ENCODE assay signal across 28 cellular contexts in the genomic region with DNA sequence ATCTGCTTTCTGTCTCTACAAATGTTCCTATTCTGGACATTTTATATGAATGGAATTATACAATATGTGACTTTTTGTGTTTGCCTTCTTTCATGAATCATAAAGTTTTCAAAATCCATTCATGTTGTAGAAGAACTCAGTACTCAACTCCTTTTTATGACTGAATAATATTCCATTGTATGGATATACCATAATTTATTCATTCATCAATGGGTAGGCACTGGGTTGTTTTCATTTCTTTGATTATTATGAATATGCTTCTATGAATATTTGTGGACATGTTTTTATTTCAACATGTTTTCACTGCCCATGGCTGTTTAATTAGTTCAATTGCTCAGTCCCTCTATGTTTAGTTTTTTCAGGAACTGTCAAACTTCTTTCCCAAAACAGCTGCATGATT.
"Had no signal": no experiment of that assay in that cellular context is flagged by ENCODE, and none has a peak within 500 bp of the region (broad histone marks: within the 10 kb centered on the region; RNA-seq: fewer than 3 reads in every experiment).

No MANE protein-coding gene starts in this region.

- DNase-seq: stimulated activated CD4-positive, alpha-beta T cell treated with anti-CD3 and anti-CD28 coated beads, Interleukin-2, amount 100 ng/mL, for 48 hours; stimulated activated CD4-positive, alpha-beta T cell treated with anti-CD3 and anti-CD28 coated beads, Interleukin-4, amount 100 ng/mL, for 1 hour; stimulated activated CD4-positive, alpha-beta T cell treated with anti-CD3 and anti-CD28 coated beads, Interleukin-4, amount 100 ng/mL, for 24 hours; stimulated activated CD4-positive, alpha-beta T cell treated with anti-CD3 and anti-CD28 coated beads, Interleukin-4, amount 100 ng/mL, for 4 hours; stimulated activated CD8-positive, alpha-beta memory T cell treated with anti-CD3 and anti-CD28 coated beads, Interleukin-4, amount 100 ng/mL, for 48 hours; stimulated activated naive B cell treated with anti-CD40 and anti-IgM and Interleukin-4, amounts not matched to agents 10 μg/mL and 1 μg/mL and 100 μg/mL, for 72 hours; stimulated activated naive CD4-positive, alpha-beta T cell; stimulated activated naive CD4-positive, alpha-beta T cell treated with Interleukin-2 at 50 U/mL for 16 hours; stimulated activated naive CD8-positive, alpha-beta T cell treated with anti-CD3 and anti-CD28 coated beads, Interleukin-15, amount 100 ng/mL, for 72 hours; stimulated activated naive CD8-positive, alpha-beta T cell treated with anti-CD3 and anti-CD28 coated beads, Interleukin-15, Interleukin-2, amounts not matched to agents 100 U/mL and 50 U/mL, for 24 hours; stomach; substantia nigra; testis; thyroid gland; tibial artery; transverse colon; trophoblast cell; upper lobe of left lung; upper lobe of right lung; uterus had no signal

- H3K27ac Mint-ChIP-seq: stimulated activated effector memory CD8-positive, alpha-beta T cell treated with anti-CD3 and anti-CD28 coated beads, Interleukin-12 subunit alpha, Interleukin-12 subunit beta, amount 100 ng/mL, for 72 hours; stimulated activated memory B cell treated with anti-CD40 and anti-IgM and Interleukin-4, amounts not matched to agents 10 μg/mL and 1 μg/mL and 100 μg/mL, for 72 hours; stimulated activated naive B cell treated with anti-CD40 and anti-IgM and Interleukin-4, amounts not matched to agents 10 μg/mL and 1 μg/mL and 100 μg/mL, for 72 hours; stimulated activated naive CD8-positive, alpha-beta T cell treated with anti-CD3 and anti-CD28 coated beads, Interleukin-15, Interleukin-2, amounts not matched to agents 100 ng/mL and 50 ng/mL, for 24 hours; type B pancreatic cell had no signal

- H3K4me3 Mint-ChIP-seq: stimulated activated effector memory CD8-positive, alpha-beta T cell treated with anti-CD3 and anti-CD28 coated beads, Interleukin-12 subunit alpha, Interleukin-12 subunit beta, amount 100 ng/mL, for 72 hours; stimulated activated memory B cell treated with anti-CD40 and anti-IgM and Interleukin-4, amounts not matched to agents 10 μg/mL and 1 μg/mL and 100 μg/mL, for 72 hours; stimulated activated naive B cell treated with anti-CD40 and anti-IgM and Interleukin-4, amounts not matched to agents 10 μg/mL and 1 μg/mL and 100 μg/mL, for 72 hours; stimulated activated naive CD8-positive, alpha-beta T cell treated with anti-CD3 and anti-CD28 coated beads, Interleukin-15, amount 100 ng/mL, for 72 hours; stimulated activated naive CD8-positive, alpha-beta T cell treated with anti-CD3 and anti-CD28 coated beads, Interleukin-15, Interleukin-2, amounts not matched to agents 100 ng/mL and 50 ng/mL, for 24 hours; type B pancreatic cell had no signal

- H3K27ac ChIP-seq: stomach, suprapubic skin, testis, thoracic aorta, thyroid gland, tibial artery, tibial nerve, transverse colon, upper lobe of left lung, upper lobe of right lung, uterus, vagina had no signal

- H3K4me3 ChIP-seq: stomach, suprapubic skin, testis, thoracic aorta, thyroid gland, tibial artery, tibial nerve, transverse colon, upper lobe of left lung, upper lobe of right lung, uterus, vagina had no signal

- H3K36me3 Mint-ChIP-seq: stimulated activated effector memory CD8-positive, alpha-beta T cell treated with anti-CD3 and anti-CD28 coated beads, Interleukin-12 subunit alpha, Interleukin-12 subunit beta, amount 100 ng/mL, for 72 hours; type B pancreatic cell had no signal

- H3K4me1 ChIP-seq: stomach, suprapubic skin, testis, thyroid gland, tibial artery, tibial nerve, transverse colon, upper lobe of left lung, upper lobe of right lung, uterus, vagina had no signal

- H3K9me3 ChIP-seq: testis, thyroid gland, upper lobe of right lung had no signal

- H3K27me3 Mint-ChIP-seq: stimulated activated naive CD8-positive, alpha-beta T cell treated with anti-CD3 and anti-CD28 coated beads, Interleukin-15, amount 100 ng/mL, for 72 hours had no signal

- ATAC-seq: stimulated activated effector memory CD8-positive, alpha-beta T cell treated with anti-CD3 and anti-CD28 coated beads, Interleukin-12 subunit alpha, Interleukin-12 subunit beta, amount 100 ng/mL, for 72 hours; stimulated activated memory B cell treated with anti-CD40 and anti-IgM and Interleukin-4, amounts not matched to agents 10 μg/mL and 1 μg/mL and 100 μg/mL, for 72 hours; stimulated activated naive B cell treated with anti-CD40 and anti-IgM and Interleukin-4, amounts not matched to agents 10 μg/mL and 1 μg/mL and 100 μg/mL, for 72 hours; stimulated activated naive CD8-positive, alpha-beta T cell treated with anti-CD3 and anti-CD28 coated beads, Interleukin-15, amount 100 ng/mL, for 72 hours; stimulated activated naive CD8-positive, alpha-beta T cell treated with anti-CD3 and anti-CD28 coated beads, Interleukin-15, Interleukin-2, amounts not matched to agents 100 U/mL and 50 U/mL, for 24 hours; upper lobe of right lung had no signal

- H3K27me3 ChIP-seq: stomach, testis, thyroid gland, tibial artery, tibial nerve, transverse colon, upper lobe of left lung, upper lobe of right lung, uterus, vagina had no signal

- H3K36me3 ChIP-seq: stomach, suprapubic skin, thoracic aorta, thyroid gland, tibial artery, tibial nerve, transverse colon, upper lobe of left lung, upper lobe of right lung, uterus, vagina had no signal
